In genomic region chr2:176098366-176099158, GRCh38 we compare ENCODE assay signal across 1 cellular context.
A peak's percentile ranks its signal among the peaks of the same experiment; 100 is the strongest.
TF ChIP-seq lines count a peak whose summit lies in the region.

No MANE protein-coding gene starts in this region.

TF ChIP-seq in endothelial cell of umbilical vein, 7 proteins besides CTCF, POLR2A, EP300 and RAD21:
- TF ChIP-seq EZH2 (IDR thresholded peaks at IDR 0.05; ENCODE audit: borderline replicate concordance, low read depth, low read length, severe bottlenecking) (peak; percentile 71), JUN (IDR thresholded peaks at IDR 0.05; ENCODE audit: borderline replicate concordance, insufficient read depth, insufficient read length, low read depth) (no peak)
